ENCODE assay signal across 10 cellular contexts in the genomic region with DNA sequence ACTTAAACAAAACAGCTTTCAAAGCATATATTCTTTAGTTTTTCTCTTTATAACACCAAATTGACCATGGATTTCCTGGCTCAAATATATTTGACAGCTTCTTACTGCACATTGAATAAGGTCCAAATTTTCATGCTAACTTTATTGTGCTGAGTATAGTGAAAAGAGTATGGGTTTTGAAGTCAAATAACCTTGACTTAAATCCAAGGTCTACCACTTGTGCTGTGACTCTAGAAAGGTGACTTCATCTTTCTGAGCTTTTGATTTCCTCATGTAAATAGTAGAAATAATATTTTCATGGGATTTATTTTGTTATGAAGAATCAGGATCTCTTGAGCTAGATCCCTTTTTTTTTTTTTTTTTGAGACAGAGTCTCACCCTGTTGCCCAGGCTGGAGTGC.
"Had no signal": no experiment of that assay in that cellular context is flagged by ENCODE, and none has a peak within 500 bp of the region (broad histone marks: within the 10 kb centered on the region; RNA-seq: fewer than 3 reads in every experiment).

No MANE protein-coding gene starts in this region.

- H3K27ac Mint-ChIP-seq: HFFc6 had no signal

- H3K9me3 ChIP-seq: HAP-1 had no signal

- H3K9me3 Mint-ChIP-seq: HFFc6, IgD-negative memory B cell had no signal

- H3K27me3 Mint-ChIP-seq: IgD-negative memory B cell had no signal

- ATAC-seq: HCT116, HepG2 had no signal

- H3K4me3 ChIP-seq: GM23248, HAP-1 had no signal

- H3K36me3 ChIP-seq: HAP-1 had no signal

- FAIRE-seq: HepG2 had no signal

- DNase-seq: GM23248, GOT3, H7, HFFc6, KG1 had no signal

- H2AFZ ChIP-seq: GM23248 had no signal

- H3K9ac ChIP-seq: GM23248 had no signal

- H3K27ac ChIP-seq: GM23248, HL-60 had no signal

- H3K4me3 Mint-ChIP-seq: HFFc6, IgD-negative memory B cell had no signal
